12 cellular contexts compared by ENCODE assay signal in the genomic region with DNA sequence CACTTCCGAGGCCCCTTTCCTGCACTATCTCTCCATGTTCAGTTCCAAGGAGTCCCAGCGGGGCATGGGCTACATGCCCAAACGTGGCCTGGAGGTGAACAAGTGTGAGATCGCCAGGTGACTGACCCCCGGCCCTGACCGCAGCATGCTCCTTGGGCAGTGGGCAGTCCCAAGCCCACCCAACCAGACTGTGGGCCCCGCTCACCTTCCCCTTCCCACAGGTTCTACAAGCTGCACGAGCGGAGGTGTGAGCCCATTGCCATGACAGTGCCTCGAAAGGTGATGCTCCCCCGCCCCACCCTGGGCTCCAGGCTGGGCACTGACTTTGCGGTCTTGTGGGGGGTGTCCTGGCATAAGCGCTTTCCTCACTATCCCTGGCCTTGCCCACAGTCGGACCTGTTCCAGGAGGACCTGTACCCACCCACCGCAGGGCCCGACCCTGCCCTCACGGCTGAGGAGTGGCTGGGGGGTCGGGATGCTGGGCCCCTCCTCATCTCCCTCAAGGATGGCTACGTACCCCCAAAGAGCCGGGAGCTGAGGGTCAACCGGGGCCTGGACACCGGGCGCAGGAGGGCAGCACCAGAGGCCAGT. TPM values are rescaled to one million over a fixed set of nuclear protein-coding genes. Genes with fewer than 3 reads are reported as not detected.
DNase-seq lines count a peak whose midpoint lies in the region; ATAC-seq, FAIRE-seq and TF ChIP-seq lines count a peak whose summit lies in the region.
"Had no signal": no experiment of that assay in that cellular context is flagged by ENCODE, and none has a peak within 500 bp of the region (broad histone marks: within the 10 kb centered on the region; RNA-seq: fewer than 3 reads in every experiment).

No MANE protein-coding gene starts in this region.

- CTCF ChIA-PET in CD8-positive, alpha-beta T cell (lab: Charles Lee): interaction anchor here (1.2 to 2.0 kb wide), 2 partner anchors 45 to 96 kb away, joined by 6 to 8 read pairs; a partner anchor contains a TSS
- CTCF ChIA-PET in activated CD4-positive, alpha-beta memory T cell treated with anti-CD3 and anti-CD28 coated beads, Interleukin-2, amount 10 ng/mL, durations not matched to agents 7 days and 5 days (lab: Charles Lee): interaction anchor here (1.5 to 1.6 kb wide), 2 partner anchors 45 to 68 kb away, joined by 3 to 5 read pairs; no protein-coding TSS in a partner anchor
- CTCF ChIA-PET in Calu3 (lab: Charles Lee): no interaction called here

- POLR2A ChIA-PET in CD8-positive, alpha-beta T cell (lab: Charles Lee): interaction anchor here (1.4 to 7.0 kb wide), 3 partner anchors 95 to 207 kb away, joined by 3 to 130 read pairs (median 36); a partner anchor contains a TSS
- POLR2A ChIA-PET in activated CD4-positive, alpha-beta memory T cell treated with anti-CD3 and anti-CD28 coated beads, Interleukin-2, amount 10 ng/mL, durations not matched to agents 7 days and 5 days (lab: Charles Lee): interaction anchor here (1.0 to 7.7 kb wide), 5 partner anchors 58 to 183 kb away, joined by 3 to 92 read pairs (median 6); a partner anchor contains a TSS

- no peaks in the 10 kb centered on the region for H3K27me3 Mint-ChIP-seq in CD8-positive, alpha-beta T cell (ENCODE audit: low read depth)
- no peaks in the 10 kb centered on the region for H3K27me3 Mint-ChIP-seq in activated CD4-positive, alpha-beta memory T cell treated with anti-CD3 and anti-CD28 coated beads, Interleukin-2, amount 10 ng/mL, durations not matched to agents 7 days and 5 days
- H3K27me3 Mint-ChIP-seq in Calu3 (ENCODE audit: unreplicated experiment): no peaks in the 10 kb centered on the region
- H3K27me3 Mint-ChIP-seq in HFFc6 (ENCODE audit: insufficient read depth): no peaks in the 10 kb centered on the region
- H3K27me3 Mint-ChIP-seq: naive B cell had no signal

- no peak for FAIRE-seq in GM12891 (lab: Jason Lieb, UNC)
- FAIRE-seq: keratinocyte had no signal

- no peak overlapping the region for H3K27ac ChIP-seq in CD8-positive, alpha-beta T cell (ENCODE audit: low read depth, low read length)
- H3K27ac ChIP-seq in lower lobe of right lung: no peak overlapping the region
- H3K27ac ChIP-seq: tibial artery had no signal

- no peak for ATAC-seq in CD8-positive, alpha-beta T cell
- no peak for ATAC-seq in lower lobe of right lung

- H3K4me3 ChIP-seq in CD8-positive, alpha-beta T cell (ENCODE audit: low read depth, low read length): peak overlapping the region; percentile 97
- H3K4me3 ChIP-seq in lower lobe of right lung: no peak overlapping the region
- H3K4me3 ChIP-seq: tibial artery had no signal

- peaks cover 25% of the 10 kb centered on the region for H3K4me1 ChIP-seq in CD8-positive, alpha-beta T cell (ENCODE audit: insufficient read depth, low read length)
- peaks cover 14% of the 10 kb centered on the region for H3K4me1 ChIP-seq in lower lobe of right lung

- BruUV-seq in Calu3 (replicated peaks; lab: Mats Ljungman, UMichigan): no TSS peak

- H3K9me3 Mint-ChIP-seq in CD8-positive, alpha-beta T cell: no peaks in the 10 kb centered on the region
- no peaks in the 10 kb centered on the region for H3K9me3 Mint-ChIP-seq in activated CD4-positive, alpha-beta memory T cell treated with anti-CD3 and anti-CD28 coated beads, Interleukin-2, amount 10 ng/mL, durations not matched to agents 7 days and 5 days
- H3K9me3 Mint-ChIP-seq in Calu3 (ENCODE audit: low read depth, unreplicated experiment) (no peaks in the 10 kb centered on the region), HFFc6 (no peaks in the 10 kb centered on the region)
- H3K9me3 Mint-ChIP-seq: naive B cell had no signal

- peaks cover 36% of the 10 kb centered on the region for H3K36me3 Mint-ChIP-seq in CD8-positive, alpha-beta T cell
- H3K36me3 Mint-ChIP-seq in activated CD4-positive, alpha-beta memory T cell treated with anti-CD3 and anti-CD28 coated beads, Interleukin-2, amount 10 ng/mL, durations not matched to agents 7 days and 5 days (ENCODE audit: low read depth): peaks cover 45% of the 10 kb centered on the region
- H3K36me3 Mint-ChIP-seq in Calu3 (ENCODE audit: insufficient read depth, unreplicated experiment) (peaks cover 24% of the 10 kb centered on the region), HFFc6 (ENCODE audit: low read depth) (no peaks in the 10 kb centered on the region)

- intact Hi-C loops in CD8-positive, alpha-beta T cell (cut with DNase I, micrococcal nuclease): no loop called here
- intact Hi-C loops in lower lobe of right lung (cut with DNase I) (no loop called here), Calu3 (cut with micrococcal nuclease; ENCODE audit: unreplicated experiment) (no loop called here)

- H3K4me3 Mint-ChIP-seq in CD8-positive, alpha-beta T cell: peak overlapping the region; percentile 22
- H3K4me3 Mint-ChIP-seq in activated CD4-positive, alpha-beta memory T cell treated with anti-CD3 and anti-CD28 coated beads, Interleukin-2, amount 10 ng/mL, durations not matched to agents 7 days and 5 days: peak overlapping the region; percentile 100
- H3K4me3 Mint-ChIP-seq in Calu3 (ENCODE audit: low read depth, unreplicated experiment) (no peak overlapping the region), HFFc6 (no peak overlapping the region)

- peak in 2 of 7 experiments; percentile 13 to 53 for DNase-seq in CD8-positive, alpha-beta T cell
- DNase-seq in GM12891 (ENCODE audit: insufficient read length, low spot score) (no peak), lower lobe of right lung (peak; percentile 43), Calu3 (no peak), kidney tubule cell (ENCODE audit: low spot score) (no peak), HFFc6 (no peak)
- no peak for DNase-seq in activated CD4-positive, alpha-beta memory T cell treated with anti-CD3 and anti-CD28 coated beads, Interleukin-2, amount 10 ng/mL, durations not matched to agents 7 days and 5 days
- DNase-seq: COR-L47, NCI-H2171 had no signal

- H3K27ac Mint-ChIP-seq in CD8-positive, alpha-beta T cell: peak overlapping the region; percentile 74
- peak overlapping the region; percentile 99 for H3K27ac Mint-ChIP-seq in activated CD4-positive, alpha-beta memory T cell treated with anti-CD3 and anti-CD28 coated beads, Interleukin-2, amount 10 ng/mL, durations not matched to agents 7 days and 5 days
- H3K27ac Mint-ChIP-seq in Calu3 (ENCODE audit: unreplicated experiment) (no peak overlapping the region), HFFc6 (no peak overlapping the region)

- H3K27me3 ChIP-seq in CD8-positive, alpha-beta T cell (ENCODE audit: insufficient read depth, low read length): no peaks in the 10 kb centered on the region
- H3K27me3 ChIP-seq in lower lobe of right lung (ENCODE audit: low read depth): no peaks in the 10 kb centered on the region
- H3K27me3 ChIP-seq: tibial artery had no signal

- no peak for TF ChIP-seq CTCF in CD8-positive, alpha-beta T cell (IDR thresholded peaks at IDR 0.05)
- TF ChIP-seq CTCF in lower lobe of right lung (IDR thresholded peaks at IDR 0.05): no peak
- TF ChIP-seq CTCF in Calu3 (IDR thresholded peaks at IDR 0.05; ENCODE audit: unreplicated experiment): no peak
- TF ChIP-seq CTCF in HFFc6 (IDR thresholded peaks at IDR 0.05): no peak

- no peaks in the 10 kb centered on the region for H3K9me3 ChIP-seq in CD8-positive, alpha-beta T cell (ENCODE audit: low read length)
- no peaks in the 10 kb centered on the region for H3K9me3 ChIP-seq in lower lobe of right lung
- H3K9me3 ChIP-seq: tibial artery had no signal

- peaks cover 27% of the 10 kb centered on the region for H3K4me1 Mint-ChIP-seq in CD8-positive, alpha-beta T cell (ENCODE audit: low read depth)
- H3K4me1 Mint-ChIP-seq in activated CD4-positive, alpha-beta memory T cell treated with anti-CD3 and anti-CD28 coated beads, Interleukin-2, amount 10 ng/mL, durations not matched to agents 7 days and 5 days: peaks cover 16% of the 10 kb centered on the region
- H3K4me1 Mint-ChIP-seq in Calu3 (ENCODE audit: low read depth, unreplicated experiment): peaks cover 13% of the 10 kb centered on the region
- no peaks in the 10 kb centered on the region for H3K4me1 Mint-ChIP-seq in HFFc6 (ENCODE audit: low read depth)

- peak; percentile 42; the same call in 1 of the 2 replicates for TF ChIP-seq POLR2A in GM12891 (IDR thresholded peaks at IDR 0.05; ENCODE audit: low read depth, low read length)

- H3K36me3 ChIP-seq in CD8-positive, alpha-beta T cell (ENCODE audit: insufficient read depth, low read length): peaks cover 42% of the 10 kb centered on the region
- peaks cover 10% of the 10 kb centered on the region for H3K36me3 ChIP-seq in lower lobe of right lung
- H3K36me3 ChIP-seq: tibial artery had no signal

TF ChIP-seq in GM12891, 5 proteins besides CTCF, POLR2A, EP300 and RAD21 (continues in another document):
- TF ChIP-seq POLR2AphosphoS5 (IDR thresholded peaks at IDR 0.05; ENCODE audit: low read depth, low read length) (no peak), PAX5 (IDR thresholded peaks at IDR 0.05; ENCODE audit: insufficient read depth, low read length, severe bottlenecking) (no peak)

RNA-seq across cellular contexts. Expression of a gene that starts 4.7 kb away (rescaled TPM):
- total RNA-seq in CD8-positive, alpha-beta T cell: 100 to 1,000 TPM; 352 to 364 TPM
- 781 TPM for polyA plus RNA-seq in GM12891 (2012; ENCODE audit: low read depth, missing spikeins)
- 1,000 to 10,000 TPM; 1,737 to 1,754 TPM for total RNA-seq in activated CD4-positive, alpha-beta memory T cell treated with anti-CD3 and anti-CD28 coated beads, Interleukin-2, amount 10 ng/mL, durations not matched to agents 7 days and 5 days
- total RNA-seq in lower lobe of right lung (76.3 TPM), Calu3 (2022) (11.1 and 12.9 TPM in 2 replicates)
- total RNA-seq in HFFc6 (2021; fragmentation: NEBNext Ultra II Directional; extraction: Animal tissue kit (Norgen Biotek cat#: 25700)): 1 to 10 TPM; 2.9 to 4.2 (median 3.7) TPM

RNA-seq across cellular contexts. Expression of a gene that starts 5.4 kb away (rescaled TPM):
- 10 to 100 TPM; 55.5 to 56.2 TPM for total RNA-seq in CD8-positive, alpha-beta T cell
- polyA plus RNA-seq in GM12891 (2012; ENCODE audit: low read depth, missing spikeins): 203 TPM
- 100 to 1,000 TPM; 145 to 146 TPM for total RNA-seq in activated CD4-positive, alpha-beta memory T cell treated with anti-CD3 and anti-CD28 coated beads, Interleukin-2, amount 10 ng/mL, durations not matched to agents 7 days and 5 days
- total RNA-seq in lower lobe of right lung: 51.7 TPM
- total RNA-seq in Calu3 (2022): 166 and 171 TPM in 2 replicates
- total RNA-seq in HFFc6 (2021; fragmentation: NEBNext Ultra II Directional; extraction: Animal tissue kit (Norgen Biotek cat#: 25700)): 100 to 1,000 TPM; 113 to 142 (median 131) TPM

RNA-seq across cellular contexts. Expression of a gene that starts 5.6 kb away (rescaled TPM):
- total RNA-seq in CD8-positive, alpha-beta T cell: 10 to 100 TPM; 22.7 to 23.1 TPM
- 28.7 TPM for polyA plus RNA-seq in GM12891 (2012; ENCODE audit: low read depth, missing spikeins)
- 100 to 1,000 TPM; 102 to 149 TPM for total RNA-seq in activated CD4-positive, alpha-beta memory T cell treated with anti-CD3 and anti-CD28 coated beads, Interleukin-2, amount 10 ng/mL, durations not matched to agents 7 days and 5 days
- total RNA-seq in lower lobe of right lung: 28.6 TPM
- 45.0 and 71.1 TPM in 2 replicates for total RNA-seq in Calu3 (2022)
- 10 to 100 TPM; 13.2 to 23.3 (median 20.7) TPM for total RNA-seq in HFFc6 (2021; fragmentation: NEBNext Ultra II Directional; extraction: Animal tissue kit (Norgen Biotek cat#: 25700))

RNA-seq across cellular contexts. Expression of a gene that starts 11.0 kb away (rescaled TPM):
- total RNA-seq in CD8-positive, alpha-beta T cell: 10 to 100 TPM; 15.1 to 17.8 TPM
- polyA plus RNA-seq in GM12891 (2012; ENCODE audit: low read depth, missing spikeins): 10.2 TPM
- total RNA-seq in activated CD4-positive, alpha-beta memory T cell treated with anti-CD3 and anti-CD28 coated beads, Interleukin-2, amount 10 ng/mL, durations not matched to agents 7 days and 5 days: 10 to 100 TPM; 23.3 to 28.4 TPM
- total RNA-seq in lower lobe of right lung (23.1 TPM), Calu3 (2022) (39.5 and 46.4 TPM in 2 replicates)
- total RNA-seq in HFFc6 (2021; fragmentation: NEBNext Ultra II Directional; extraction: Animal tissue kit (Norgen Biotek cat#: 25700)): 1 to 10 TPM; 3.4 to 8.9 (median 4.1) TPM

Comparison
In these comparisons a context has a peak if more than half of its experiments do, and no peak if none do; other contexts are left out.
1. H3K27ac Mint-ChIP-seq: peak in CD8-positive, alpha-beta T cell (single experiment) and activated CD4-positive, alpha-beta memory T cell treated with anti-CD3 and anti-CD28 coated beads, Interleukin-2, amount 10 ng/mL, durations not matched to agents 7 days and 5 days (single experiment); none in Calu3 (single experiment) and HFFc6 (single experiment).
2. H3K4me3 Mint-ChIP-seq: peak in CD8-positive, alpha-beta T cell (single experiment) and activated CD4-positive, alpha-beta memory T cell treated with anti-CD3 and anti-CD28 coated beads, Interleukin-2, amount 10 ng/mL, durations not matched to agents 7 days and 5 days (single experiment); none in Calu3 (single experiment) and HFFc6 (single experiment).
3. RNA of a gene that starts 4.7 kb away (total RNA-seq): 1,737 to 1,754 TPM in activated CD4-positive, alpha-beta memory T cell treated with anti-CD3 and anti-CD28 coated beads, Interleukin-2, amount 10 ng/mL, durations not matched to agents 7 days and 5 days; 352 to 364 TPM in CD8-positive, alpha-beta T cell, 76.3 TPM in lower lobe of right lung (single experiment), 11.1 to 12.9 TPM in Calu3 and 2.9 to 4.2 TPM in HFFc6; every median in the first group is over 4 times any median in the second.